Comparison of ENCODE assay signal across 12 cellular contexts in genomic region chr10:615583-616152, GRCh38.
A peak's percentile ranks its signal among the peaks of the same experiment; 100 is the strongest.
DNase-seq lines count a peak whose midpoint lies in the region; ATAC-seq and TF ChIP-seq lines count a peak whose summit lies in the region.
"Had no signal": no experiment of that assay in that cellular context is flagged by ENCODE, and none has a peak within 500 bp of the region (broad histone marks: within the 10 kb centered on the region; RNA-seq: fewer than 3 reads in every experiment).

No MANE protein-coding gene starts in this region.

- TF ChIP-seq CTCF in WTC11 (IDR thresholded peaks at IDR 0.05) (no peak), progenitor cell of endocrine pancreas (IDR thresholded peaks at IDR 0.05; ENCODE audit: unreplicated experiment) (no peak)

- peak; percentile 84 for DNase-seq in GM04503 (ENCODE audit: low read depth)
- no peak for DNase-seq in WTC11 (ENCODE audit: low spot score)
- DNase-seq in fibroblast of peridontal ligament (ENCODE audit: extremely low read depth), result peak; percentile 83
- DNase-seq in progenitor cell of endocrine pancreas (ENCODE audit: low spot score, unreplicated experiment), result no peak
- DNase-seq in KG1 (lab: John Stamatoyannopoulos, UW), result no peak
- no peak for DNase-seq in SIG-M5 (lab: John Stamatoyannopoulos, UW)
- DNase-seq in inferior parietal cortex (ENCODE audit: extremely low spot score), result no peak
- DNase-seq: COR-L47, immature natural killer cell, Kasumi-1, PC-9 had no signal

- H3K4me1 Mint-ChIP-seq in WTC11, result peaks cover 52% of the 10 kb centered on the region
- H3K4me1 Mint-ChIP-seq in progenitor cell of endocrine pancreas (ENCODE audit: low read depth), result peaks cover 67% of the 10 kb centered on the region
- H3K4me1 Mint-ChIP-seq: immature natural killer cell had no signal

- POLR2A ChIA-PET in WTC11 (lab: Charles Lee), result no interaction called here

- H3K36me3 Mint-ChIP-seq in WTC11, result no peaks in the 10 kb centered on the region
- no peaks in the 10 kb centered on the region for H3K36me3 Mint-ChIP-seq in progenitor cell of endocrine pancreas (ENCODE audit: insufficient read depth)
- H3K36me3 Mint-ChIP-seq: immature natural killer cell had no signal

- no peak for ATAC-seq in WTC11
- no peak for ATAC-seq in GM21423 (IDR thresholded peaks at IDR 0.05; ENCODE audit: unreplicated experiment)

- CTCF ChIA-PET in WTC11 (lab: Charles Lee), result no interaction called here

- peak overlapping the region; percentile 61 for H3K27ac Mint-ChIP-seq in WTC11
- H3K27ac Mint-ChIP-seq in progenitor cell of endocrine pancreas, result peak overlapping the region; percentile 87
- H3K27ac Mint-ChIP-seq: immature natural killer cell had no signal

- H3K4me3 Mint-ChIP-seq in WTC11, result no peak overlapping the region
- H3K4me3 Mint-ChIP-seq in progenitor cell of endocrine pancreas (ENCODE audit: low read depth), result no peak overlapping the region
- H3K4me3 Mint-ChIP-seq: immature natural killer cell had no signal

- H3K9me3 Mint-ChIP-seq in WTC11 (no peaks in the 10 kb centered on the region), progenitor cell of endocrine pancreas (ENCODE audit: low read depth) (no peaks in the 10 kb centered on the region)
- H3K9me3 Mint-ChIP-seq: immature natural killer cell had no signal

- no peaks in the 10 kb centered on the region for H3K27me3 Mint-ChIP-seq in WTC11 (ENCODE audit: low read depth)
- H3K27me3 Mint-ChIP-seq in progenitor cell of endocrine pancreas, result no peaks in the 10 kb centered on the region

TF ChIP-seq in WTC11, 78 proteins besides CTCF, POLR2A, EP300 and RAD21:
- TF ChIP-seq ZNF512 (CRISPR knock-in tag; IDR thresholded peaks at IDR 0.05; ENCODE audit: borderline replicate concordance), result no peak
- TF ChIP-seq PREB (CRISPR knock-in tag; IDR thresholded peaks at IDR 0.05; ENCODE audit: borderline replicate concordance), result no peak
- no peak for TF ChIP-seq ZBTB21 (CRISPR knock-in tag; IDR thresholded peaks at IDR 0.05; ENCODE audit: borderline replicate concordance)
- no peak for TF ChIP-seq CREB1 (CRISPR knock-in tag; IDR thresholded peaks at IDR 0.05)
- no peak for TF ChIP-seq ZSCAN18 (CRISPR knock-in tag; IDR thresholded peaks at IDR 0.05)
- no peak for TF ChIP-seq E2F5 (CRISPR knock-in tag; IDR thresholded peaks at IDR 0.05)
- no peak for TF ChIP-seq FOXJ3 (CRISPR knock-in tag; IDR thresholded peaks at IDR 0.05; ENCODE audit: borderline replicate concordance)
- no peak for TF ChIP-seq ELF4 (CRISPR knock-in tag; IDR thresholded peaks at IDR 0.05; ENCODE audit: low read depth)
- TF ChIP-seq ZNF671 (CRISPR knock-in tag; IDR thresholded peaks at IDR 0.05), result no peak

Comparison
In these comparisons a context has a peak if more than half of its experiments do, and no peak if none do; other contexts are left out.
1. DNase-seq: peak in GM04503 (single experiment) and fibroblast of peridontal ligament (single experiment); none in WTC11 (single experiment), progenitor cell of endocrine pancreas (single experiment), KG1 (single experiment), SIG-M5 (single experiment) and inferior parietal cortex (single experiment).